In the genomic region with DNA sequence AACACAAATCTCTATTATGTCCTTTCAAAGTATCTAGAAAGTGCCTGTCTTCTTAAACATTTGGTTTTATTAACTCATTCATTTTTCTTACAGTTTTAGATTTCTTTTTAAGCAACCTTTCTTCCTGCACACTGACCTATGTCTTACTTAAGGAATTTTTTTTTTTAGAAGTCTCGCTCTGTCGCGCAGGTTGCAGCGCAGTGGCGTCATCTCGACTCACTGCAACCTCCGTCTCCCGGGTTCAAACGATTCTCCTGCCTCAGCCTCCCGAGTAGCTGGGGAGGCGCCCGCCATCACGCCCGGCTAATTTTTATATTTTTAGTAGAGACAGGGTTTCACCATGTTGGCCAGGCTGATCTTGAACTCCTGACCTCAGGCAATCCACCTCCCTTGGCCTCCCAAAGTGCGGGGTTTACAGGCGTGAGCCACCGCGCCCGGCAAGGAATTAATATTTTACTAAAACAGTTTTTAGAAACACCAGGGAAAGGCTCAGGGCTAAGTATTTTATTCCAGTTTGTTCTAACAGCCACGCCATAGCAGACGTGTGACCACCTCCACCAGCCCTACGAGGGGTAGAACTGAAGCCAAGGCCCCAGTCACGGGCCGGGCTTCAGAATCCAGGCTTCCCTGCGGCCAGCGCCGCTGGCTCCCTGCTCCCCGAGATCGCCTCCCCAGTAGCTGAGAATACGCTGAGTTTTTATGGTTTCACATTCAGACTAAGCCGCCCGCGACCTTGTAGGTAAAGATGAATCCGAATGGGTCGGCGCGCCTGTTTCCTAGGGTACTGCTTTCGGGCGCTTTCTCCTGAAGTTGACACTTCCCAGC, we compare ENCODE assay signal across 8 cellular contexts. TPM values are rescaled to one million over a fixed set of nuclear protein-coding genes. Genes with fewer than 3 reads are reported as not detected.
DNase-seq lines count a peak whose midpoint lies in the region; TF ChIP-seq lines count a peak whose summit lies in the region.

No MANE protein-coding gene starts in this region.

- peaks cover 14 to 34% (median 28%) of the 10 kb centered on the region in 11 experiments; a peak in 21 of 22 replicates for H4K20me1 ChIP-seq in BLaER1 treated with 17β-estradiol and CSF1 and Interleukin-3, amounts not matched to agents 10 nM and 100 nM

- no peaks in the 10 kb centered on the region for H3K27me3 Mint-ChIP-seq in MCF 10A (ENCODE audit: insufficient read depth, unreplicated experiment)

- peak overlapping the region; percentile 61 to 95 (median 84) for H3K4me3 ChIP-seq in BLaER1 treated with 17β-estradiol and CSF1 and Interleukin-3, amounts not matched to agents 10 nM and 100 nM

- peaks cover 9 to 33% (median 21%) of the 10 kb centered on the region in 11 experiments; a peak in 20 of 22 replicates for H3K36me3 ChIP-seq in BLaER1 treated with 17β-estradiol and CSF1 and Interleukin-3, amounts not matched to agents 10 nM and 100 nM

- H3K9ac ChIP-seq in BLaER1 treated with 17β-estradiol and CSF1 and Interleukin-3, amounts not matched to agents 10 nM and 100 nM: peak overlapping the region; percentile 96 to 99 (median 98)

- no peaks in the 10 kb centered on the region for H3K9me3 Mint-ChIP-seq in MCF 10A (ENCODE audit: unreplicated experiment)

- H3K27me3 ChIP-seq in BLaER1 treated with 17β-estradiol and CSF1 and Interleukin-3, amounts not matched to agents 10 nM and 100 nM: no peaks in the 10 kb centered on the region

- peak overlapping the region; percentile 99 for H3K4me3 Mint-ChIP-seq in MCF 10A (ENCODE audit: unreplicated experiment)

- intact Hi-C loops in MCF 10A (cut with micrococcal nuclease): loop anchor here (1.0 kb wide), 1 partner anchor 18 kb away; no protein-coding TSS in a partner anchor

- CTCF ChIA-PET in MCF 10A (lab: Yijun Ruan, JAX): interaction anchor here (0.6 kb wide), 1 partner anchor 30 kb away, joined by 3 read pairs; no protein-coding TSS in a partner anchor

- H3K4me2 ChIP-seq in BLaER1 treated with 17β-estradiol and CSF1 and Interleukin-3, amounts not matched to agents 10 nM and 100 nM: peak overlapping the region; percentile 61 to 89 (median 84)

- DNase-seq in GM19240 (ENCODE audit: insufficient read length, low spot score) (peak; percentile 10), HK-2 (ENCODE audit: unreplicated experiment) (peak; percentile 48), SW 1271 (lab: John Stamatoyannopoulos, UW) (peak; percentile 28 to 49), MCF 10A (ENCODE audit: unreplicated experiment) (peak; percentile 35), kidney tubule cell (ENCODE audit: low spot score) (peak; percentile 78), NCI-H187 treated with DMSO at 0.1 percent for 48 hours (lab: John Stamatoyannopoulos, UW) (no peak)
- DNase-seq in stimulated activated CD4-positive, alpha-beta T cell treated with anti-CD3 and anti-CD28 coated beads, Interleukin-4, amount 100 ng/mL, for 24 hours: peak; percentile 49

- POLR2A ChIA-PET in MCF 10A (lab: Yijun Ruan, JAX): interaction anchor here (0.6 to 3.8 kb wide), 16 partner anchors 9 to 818 kb away, joined by 3 to 53 read pairs (median 6); partner anchors contain the start of genes FMC1, KDM7A, UBN2 and ZC3HAV1

- TF ChIP-seq CTCF in MCF 10A (IDR thresholded peaks at IDR 0.05; ENCODE audit: unreplicated experiment): no peak

- H3K9me3 ChIP-seq in BLaER1 treated with 17β-estradiol and CSF1 and Interleukin-3, amounts not matched to agents 10 nM and 100 nM (replicated peaks in 1 of 11): no peaks in the 10 kb centered on the region

- BruUV-seq in MCF 10A (replicated peaks; lab: Mats Ljungman, UMichigan): TSS peak; percentile 90

- peak overlapping the region; percentile 96 for H3K27ac Mint-ChIP-seq in MCF 10A (ENCODE audit: low read depth, unreplicated experiment)

- H3K4me1 ChIP-seq in BLaER1 treated with 17β-estradiol and CSF1 and Interleukin-3, amounts not matched to agents 10 nM and 100 nM: peaks cover 31 to 63% (median 49%) of the 10 kb centered on the region in 10 experiments

- H3K4me1 Mint-ChIP-seq in MCF 10A (ENCODE audit: insufficient read depth, unreplicated experiment): peaks cover 29% of the 10 kb centered on the region

- H3K27ac ChIP-seq in BLaER1 treated with 17β-estradiol and CSF1 and Interleukin-3, amounts not matched to agents 10 nM and 100 nM: peak overlapping the region; percentile 95 to 100 (median 99)

- peaks cover 43% of the 10 kb centered on the region for H3K36me3 Mint-ChIP-seq in MCF 10A (ENCODE audit: insufficient read depth, unreplicated experiment)

RNA-seq across cellular contexts. Expression of gene LUC7L2, which starts 0.9 kb away (rescaled TPM):
- 138 and 145 TPM in 2 replicates for total RNA-seq in MCF 10A (2022)

RNA-seq across cellular contexts. Expression of gene FMC1, which starts 17.6 kb away (rescaled TPM):
- 11.8 and 11.9 TPM in 2 replicates for total RNA-seq in MCF 10A (2022)
